35 cellular contexts compared by ENCODE assay signal in the genomic region with DNA sequence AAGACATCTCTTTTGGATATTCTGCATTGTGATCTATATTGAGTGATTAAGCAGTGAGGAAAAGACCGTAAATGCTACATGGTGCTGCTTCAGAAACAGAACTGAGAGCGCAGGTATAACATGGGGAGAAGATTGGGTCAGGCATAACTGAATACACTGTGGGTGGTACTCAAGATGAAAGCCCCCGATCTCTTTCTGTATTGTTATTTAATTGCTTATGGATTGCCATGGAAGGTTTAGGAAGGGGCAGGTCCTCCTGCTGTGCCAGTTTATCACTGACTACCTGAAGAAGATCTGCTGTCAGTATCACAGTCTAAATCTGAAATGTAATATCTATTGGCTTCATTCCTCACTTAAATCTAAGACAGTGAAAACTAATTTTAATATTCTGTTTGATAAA.
"Had no signal": no experiment of that assay in that cellular context is flagged by ENCODE, and none has a peak within 500 bp of the region (broad histone marks: within the 10 kb centered on the region; RNA-seq: fewer than 3 reads in every experiment).

No MANE protein-coding gene starts in this region.

- H3K4me3 ChIP-seq: adrenal gland, body of pancreas, breast epithelium had no signal

- H3K4me1 ChIP-seq: adrenal gland, body of pancreas, breast epithelium had no signal

- H3K4me1 Mint-ChIP-seq: activated CD4-positive, alpha-beta T cell treated with anti-CD3 and anti-CD28 coated beads for 36 hours; activated naive CD8-positive, alpha-beta T cell treated with anti-CD3 and anti-CD28 coated beads for 36 hours; activated T-helper 17 cell treated with anti-CD3 and anti-CD28 coated beads, Interleukin-2, amount 50 U/mL, for 72 hours; T-cell had no signal

- H3K27me3 ChIP-seq: adrenal gland, body of pancreas, brain microvascular endothelial cell, breast epithelium had no signal

- H3K27ac ChIP-seq: adrenal gland, body of pancreas, brain microvascular endothelial cell, breast epithelium, VCaP had no signal

- H3K4me3 Mint-ChIP-seq: activated CD4-positive, alpha-beta memory T cell treated with anti-CD3 and anti-CD28 coated beads for 36 hours; activated CD4-positive, alpha-beta T cell treated with anti-CD3 and anti-CD28 coated beads for 36 hours; activated CD8-positive, alpha-beta T cell treated with anti-CD3 and anti-CD28 coated beads for 36 hours; activated naive CD4-positive, alpha-beta T cell treated with anti-CD3 and anti-CD28 coated beads for 36 hours; activated naive CD8-positive, alpha-beta T cell treated with anti-CD3 and anti-CD28 coated beads for 36 hours; activated T-cell treated with anti-CD3 and anti-CD28 coated beads, Interleukin-2, amount 50 U/mL, for 4 hours; activated T-cell treated with anti-CD3 and anti-CD28 coated beads, Interleukin-2, amount 50 U/mL, for 72 hours; activated T-helper 1 cell treated with anti-CD3 and anti-CD28 coated beads, Interleukin-12 subunit alpha, Interleukin-12 subunit beta, Interleukin-2, Interleukin-4 antibody, amounts not matched to agents 30 ng/mL and 10 ng/mL and 1 ng/mL, durations not matched to agents 14 hours and 24 hours and 36 hours; activated T-helper 17 cell treated with anti-CD3 and anti-CD28 coated beads, Interleukin-2, amount 50 U/mL, for 72 hours; T-cell; T-helper 2 cell treated with Interferon-gamma antibody and Interleukin-4, amounts not matched to agents 5 μg/mL and 100 μg/mL, for 36 hours had no signal

- DNase-seq: activated CD4-positive, alpha-beta memory T cell treated with anti-CD3 and anti-CD28 coated beads for 36 hours; activated CD4-positive, alpha-beta T cell treated with anti-CD3 and anti-CD28 coated beads for 1 hour; activated CD4-positive, alpha-beta T cell treated with anti-CD3 and anti-CD28 coated beads for 36 hours; activated CD4-positive, alpha-beta T cell treated with anti-CD3 and anti-CD28 coated beads for 48 hours; activated CD4-positive, alpha-beta T cell treated with anti-CD3 and anti-CD28 coated beads, Interleukin-2, amount 50 U/mL, for 1 hour; activated CD4-positive, alpha-beta T cell treated with anti-CD3 and anti-CD28 coated beads, Interleukin-2, amount 50 U/mL, for 4 hours; activated CD4-positive, CD25-positive, alpha-beta regulatory T cell; activated CD8-positive, alpha-beta memory T cell treated with anti-CD3 and anti-CD28 coated beads, Interleukin-2, amount 50 U/mL, for 4 hours; activated CD8-positive, alpha-beta T cell treated with anti-CD3 and anti-CD28 coated beads for 36 hours; activated effector memory CD4-positive, alpha-beta T cell treated with anti-CD3 and anti-CD28 coated beads, Interleukin-2, amount 50 U/mL, for 16 hours; activated gamma-delta T cell treated with Interleukin-2 at 50 U/mL for 16 hours; activated naive CD4-positive, alpha-beta T cell; activated naive CD4-positive, alpha-beta T cell treated with anti-CD3 and anti-CD28 coated beads for 36 hours; activated naive CD4-positive, alpha-beta T cell treated with anti-CD3 and anti-CD28 coated beads, Interleukin-2, amount 50 U/mL, for 16 hours; activated naive CD8-positive, alpha-beta T cell treated with anti-CD3 and anti-CD28 coated beads for 36 hours; activated T-cell treated with anti-CD3 and anti-CD28 coated beads for 4 hours; activated T-cell treated with anti-CD3 and anti-CD28 coated beads, Interleukin-2, amount 50 U/mL, for 1 hour; activated T-cell treated with anti-CD3 and anti-CD28 coated beads, Interleukin-2, amount 50 U/mL, for 4 hours; activated T-cell treated with anti-CD3 and anti-CD28 coated beads, Interleukin-2, amount 50 U/mL, for 72 hours; adrenal gland; amniotic stem cell; aorta; body of pancreas; brain microvascular endothelial cell; central memory CD4-positive, alpha-beta T cell; T-cell; T-helper 2 cell; T-helper 9 cell had no signal

- H3K27me3 Mint-ChIP-seq: activated CD4-positive, alpha-beta memory T cell treated with anti-CD3 and anti-CD28 coated beads for 36 hours; activated CD4-positive, alpha-beta T cell treated with anti-CD3 and anti-CD28 coated beads for 36 hours; activated CD8-positive, alpha-beta T cell treated with anti-CD3 and anti-CD28 coated beads for 36 hours; activated naive CD8-positive, alpha-beta T cell treated with anti-CD3 and anti-CD28 coated beads for 36 hours; activated T-helper 17 cell treated with anti-CD3 and anti-CD28 coated beads, Interleukin-2, amount 50 U/mL, for 72 hours; T-cell had no signal

- H3K9me3 ChIP-seq: adrenal gland, body of pancreas, breast epithelium had no signal

- ATAC-seq: activated CD4-positive, alpha-beta T cell treated with anti-CD3 and anti-CD28 coated beads for 36 hours; activated CD4-positive, CD25-positive, alpha-beta regulatory T cell treated with anti-CD3 and anti-CD28 coated beads, Interleukin-2, amount 50 U/mL, for 24 hours; activated CD8-positive, alpha-beta T cell treated with anti-CD3 and anti-CD28 coated beads for 36 hours; activated naive CD4-positive, alpha-beta T cell treated with anti-CD3 and anti-CD28 coated beads, Interleukin-2, amount 50 U/mL, for 72 hours; activated T-cell treated with anti-CD3 and anti-CD28 coated beads, Interleukin-2, amount 50 U/mL, for 4 hours; activated T-cell treated with anti-CD3 and anti-CD28 coated beads, Interleukin-2, amount 50 U/mL, for 72 hours; activated T-helper 17 cell treated with anti-CD3 and anti-CD28 coated beads, Interleukin-2, amount 50 U/mL, for 72 hours; body of pancreas; T-cell had no signal

- H3K27ac Mint-ChIP-seq: activated CD4-positive, alpha-beta memory T cell treated with anti-CD3 and anti-CD28 coated beads for 36 hours; activated CD4-positive, alpha-beta T cell treated with anti-CD3 and anti-CD28 coated beads for 36 hours; activated CD8-positive, alpha-beta T cell treated with anti-CD3 and anti-CD28 coated beads for 36 hours; activated naive CD4-positive, alpha-beta T cell treated with anti-CD3 and anti-CD28 coated beads for 36 hours; activated naive CD4-positive, alpha-beta T cell treated with anti-CD3 and anti-CD28 coated beads, Interleukin-2, amount 50 U/mL, for 72 hours; activated naive CD8-positive, alpha-beta T cell treated with anti-CD3 and anti-CD28 coated beads for 36 hours; activated T-cell treated with anti-CD3 and anti-CD28 coated beads, Interleukin-2, amount 50 U/mL, for 72 hours; activated T-helper 1 cell treated with anti-CD3 and anti-CD28 coated beads, Interleukin-12 subunit alpha, Interleukin-12 subunit beta, Interleukin-2, Interleukin-4 antibody, amounts not matched to agents 30 ng/mL and 10 ng/mL and 1 ng/mL, durations not matched to agents 14 hours and 24 hours and 36 hours; activated T-helper 17 cell treated with anti-CD3 and anti-CD28 coated beads, Interleukin-2, amount 50 U/mL, for 72 hours; T-cell; T-helper 2 cell treated with Interferon-gamma antibody and Interleukin-4, amounts not matched to agents 5 μg/mL and 100 μg/mL, for 36 hours had no signal

- H3K36me3 ChIP-seq: adrenal gland, brain microvascular endothelial cell, breast epithelium had no signal

- H3K36me3 Mint-ChIP-seq: activated CD4-positive, alpha-beta memory T cell treated with anti-CD3 and anti-CD28 coated beads for 36 hours; activated naive CD4-positive, alpha-beta T cell treated with anti-CD3 and anti-CD28 coated beads, Interleukin-2, amount 50 U/mL, for 72 hours; activated naive CD8-positive, alpha-beta T cell treated with anti-CD3 and anti-CD28 coated beads for 36 hours; T-cell had no signal
